Comparison of ENCODE assay signal across 15 cellular contexts in the genomic region with DNA sequence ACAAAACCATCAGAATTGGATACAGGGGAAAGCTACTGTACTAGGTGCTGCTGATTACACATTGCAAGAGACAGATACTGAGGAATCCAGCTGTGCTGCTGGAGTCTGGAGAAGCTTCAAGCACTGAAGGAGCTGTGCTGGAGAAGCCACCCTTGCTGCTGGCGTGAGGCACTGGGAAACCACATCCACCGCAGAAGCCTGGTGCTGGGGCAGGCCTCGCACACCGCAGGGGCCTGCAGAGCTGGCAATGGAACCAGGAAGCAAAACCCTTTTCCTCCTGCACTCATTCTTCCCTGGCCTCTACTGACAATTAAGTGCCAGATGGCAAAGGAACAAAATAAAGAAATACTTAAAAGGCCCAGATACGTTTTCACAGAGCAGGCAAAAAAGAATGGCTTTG.
DNase-seq lines count a peak whose midpoint lies in the region; ATAC-seq, FAIRE-seq and TF ChIP-seq lines count a peak whose summit lies in the region.
"Had no signal": no experiment of that assay in that cellular context is flagged by ENCODE, and none has a peak within 500 bp of the region (broad histone marks: within the 10 kb centered on the region; RNA-seq: fewer than 3 reads in every experiment).

No MANE protein-coding gene starts in this region.

- ATAC-seq in A549 (peak; percentile 19 to 40; a peak in 3 of 6 replicates), GM19023 (IDR thresholded peaks at IDR 0.05; ENCODE audit: unreplicated experiment) (peak; percentile 17), HG03354 (IDR thresholded peaks at IDR 0.05; ENCODE audit: poor library complexity, severe bottlenecking, unreplicated experiment) (no peak), HG03045 (IDR thresholded peaks at IDR 0.05; ENCODE audit: unreplicated experiment) (no peak)
- ATAC-seq: activated naive CD8-positive, alpha-beta T cell treated with anti-CD3 and anti-CD28 coated beads, Interleukin-2, amount 50 U/mL, for 24 hours; gastroesophageal sphincter had no signal

- intact Hi-C loops in activated CD4-positive, alpha-beta memory T cell treated with anti-CD3 and anti-CD28 coated beads for 36 hours (cut with micrococcal nuclease), result no loop called here

- TF ChIP-seq POLR2A in A549 (IDR thresholded peaks at IDR 0.05; ENCODE audit: low read length), result no peak

- no peak overlapping the region for H3K4me3 ChIP-seq in A549
- H3K4me3 ChIP-seq: gastroesophageal sphincter, left ventricle myocardium inferior had no signal

- POLR2A ChIA-PET in A549 (lab: Yijun Ruan, JAX), result no interaction called here
- POLR2A ChIA-PET in activated CD4-positive, alpha-beta memory T cell treated with anti-CD3 and anti-CD28 coated beads for 36 hours (lab: Charles Lee), result no interaction called here

- no peak for DNase-seq in A549 (ENCODE audit: low read depth in 1 of 2, low spot score in 1 of 2)
- DNase-seq in NCI-H1092 treated with DMSO at 0.1 percent for 48 hours (lab: John Stamatoyannopoulos, UW), result peak; percentile 8
- DNase-seq in activated CD4-positive, alpha-beta memory T cell treated with anti-CD3 and anti-CD28 coated beads for 36 hours, result peak; percentile 19
- no peak for DNase-seq in KG1 (lab: John Stamatoyannopoulos, UW)
- DNase-seq in NCI-H82 treated with DMSO at 0.1 percent for 48 hours (lab: John Stamatoyannopoulos, UW; ENCODE audit: unreplicated experiment), result no peak
- DNase-seq: activated naive CD8-positive, alpha-beta T cell treated with anti-CD3 and anti-CD28 coated beads, Interleukin-2, amount 50 U/mL, for 24 hours; left ventricle myocardium inferior; NCI-H1105 treated with DMSO at 0.1 percent for 48 hours; stimulated activated CD4-positive, alpha-beta T cell treated with anti-CD3 and anti-CD28 coated beads, Interleukin-12 subunit alpha, Interleukin-12 subunit beta, amount 100 ng/mL, for 4 hours; stimulated activated CD8-positive, alpha-beta memory T cell treated with anti-CD3 and anti-CD28 coated beads, Interleukin-4, amount 100 ng/mL, for 48 hours; T1000 had no signal

- WGBS in A549 (ENCODE audit: missing lambda C conversion rate), result 76% methylated on average over 5 of the region's 5 CpGs

- no peak for TF ChIP-seq RAD21 in A549 (conservative IDR thresholded peaks at IDR 0.05 in 1 of 2, IDR thresholded peaks at IDR 0.05 in 1 of 2)

- H3K9me3 ChIP-seq in A549, result no peaks in the 10 kb centered on the region

- no peaks in the 10 kb centered on the region for H3K9me3 Mint-ChIP-seq in activated CD4-positive, alpha-beta memory T cell treated with anti-CD3 and anti-CD28 coated beads for 36 hours
- H3K9me3 Mint-ChIP-seq: activated naive CD8-positive, alpha-beta T cell treated with anti-CD3 and anti-CD28 coated beads, Interleukin-2, amount 50 U/mL, for 24 hours had no signal

- CTCF ChIA-PET in A549 (lab: Yijun Ruan, JAX), result interaction anchor here (1.3 to 1.5 kb wide), 2 partner anchors 13 to 79 kb away, joined by 3 to 4 read pairs; no protein-coding TSS in a partner anchor
- CTCF ChIA-PET in activated CD4-positive, alpha-beta memory T cell treated with anti-CD3 and anti-CD28 coated beads for 36 hours (lab: Charles Lee), result interaction anchor here (1.1 kb wide), 1 partner anchor 79 kb away, joined by 5 read pairs; no protein-coding TSS in a partner anchor

- H3K27me3 Mint-ChIP-seq in activated CD4-positive, alpha-beta memory T cell treated with anti-CD3 and anti-CD28 coated beads for 36 hours, result no peaks in the 10 kb centered on the region
- H3K27me3 Mint-ChIP-seq: activated naive CD8-positive, alpha-beta T cell treated with anti-CD3 and anti-CD28 coated beads, Interleukin-2, amount 50 U/mL, for 24 hours had no signal

- H3K4me3 Mint-ChIP-seq in activated CD4-positive, alpha-beta memory T cell treated with anti-CD3 and anti-CD28 coated beads for 36 hours, result no peak overlapping the region
- H3K4me3 Mint-ChIP-seq: activated naive CD8-positive, alpha-beta T cell treated with anti-CD3 and anti-CD28 coated beads, Interleukin-2, amount 50 U/mL, for 24 hours had no signal

- H3K4me1 Mint-ChIP-seq in activated CD4-positive, alpha-beta memory T cell treated with anti-CD3 and anti-CD28 coated beads for 36 hours (ENCODE audit: low read depth), result peaks cover 8% of the 10 kb centered on the region

- H3K4me1 ChIP-seq in A549, result no peaks in the 10 kb centered on the region
- H3K4me1 ChIP-seq: gastroesophageal sphincter, left ventricle myocardium inferior had no signal

- H3K4me2 ChIP-seq in A549, result no peak overlapping the region

- no peak overlapping the region for H3K27ac ChIP-seq in A549
- H3K27ac ChIP-seq: gastroesophageal sphincter, left ventricle myocardium inferior had no signal

- no peak for FAIRE-seq in A549 (lab: Jason Lieb, UNC)

- TF ChIP-seq EP300 in A549 (IDR thresholded peaks at IDR 0.05), result no peak

- no peak for TF ChIP-seq CTCF in A549 (IDR thresholded peaks at IDR 0.05)

- no peak overlapping the region for H3K27ac Mint-ChIP-seq in activated CD4-positive, alpha-beta memory T cell treated with anti-CD3 and anti-CD28 coated beads for 36 hours
- H3K27ac Mint-ChIP-seq: activated naive CD8-positive, alpha-beta T cell treated with anti-CD3 and anti-CD28 coated beads, Interleukin-2, amount 50 U/mL, for 24 hours had no signal

- no peaks in the 10 kb centered on the region for H3K36me3 Mint-ChIP-seq in activated CD4-positive, alpha-beta memory T cell treated with anti-CD3 and anti-CD28 coated beads for 36 hours

TF ChIP-seq in A549, 52 proteins besides CTCF, POLR2A, EP300 and RAD21:
- TF ChIP-seq, protein P1, sequence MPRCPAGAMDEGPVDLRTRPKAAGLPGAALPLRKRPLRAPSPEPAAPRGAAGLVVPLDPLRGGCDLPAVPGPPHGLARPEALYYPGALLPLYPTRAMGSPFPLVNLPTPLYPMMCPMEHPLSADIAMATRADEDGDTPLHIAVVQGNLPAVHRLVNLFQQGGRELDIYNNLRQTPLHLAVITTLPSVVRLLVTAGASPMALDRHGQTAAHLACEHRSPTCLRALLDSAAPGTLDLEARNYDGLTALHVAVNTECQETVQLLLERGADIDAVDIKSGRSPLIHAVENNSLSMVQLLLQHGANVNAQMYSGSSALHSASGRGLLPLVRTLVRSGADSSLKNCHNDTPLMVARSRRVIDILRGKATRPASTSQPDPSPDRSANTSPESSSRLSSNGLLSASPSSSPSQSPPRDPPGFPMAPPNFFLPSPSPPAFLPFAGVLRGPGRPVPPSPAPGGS (IDR thresholded peaks at IDR 0.05), result no peak
- TF ChIP-seq TFCP2L1 (CRISPR knock-in tag; IDR thresholded peaks at IDR 0.05) (no peak), PHF8 (IDR thresholded peaks at IDR 0.05; ENCODE audit: borderline replicate concordance, low read depth) (no peak), MAFK (IDR thresholded peaks at IDR 0.05; ENCODE audit: partially characterized antibody) (no peak), JUN (IDR thresholded peaks at IDR 0.05) (no peak), POLR2AphosphoS2 (conservative IDR thresholded peaks at IDR 0.05; ENCODE audit: low read length) (no peak), EHF (CRISPR knock-in tag; IDR thresholded peaks at IDR 0.05) (no peak), KDM1A (IDR thresholded peaks at IDR 0.05; ENCODE audit: low read depth) (no peak)
- TF ChIP-seq, protein P2, sequence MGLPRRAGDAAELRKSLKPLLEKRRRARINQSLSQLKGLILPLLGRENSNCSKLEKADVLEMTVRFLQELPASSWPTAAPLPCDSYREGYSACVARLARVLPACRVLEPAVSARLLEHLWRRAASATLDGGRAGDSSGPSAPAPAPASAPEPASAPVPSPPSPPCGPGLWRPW (IDR thresholded peaks at IDR 0.05), result no peak

Comparison
In these comparisons a context has a peak if more than half of its experiments do, and no peak if none do; other contexts are left out.
1. ATAC-seq: peak in A549 (2 of 2) and GM19023 (single experiment); none in HG03354 (single experiment) and HG03045 (single experiment).
2. DNase-seq: peak in NCI-H1092 treated with DMSO at 0.1 percent for 48 hours (single experiment) and activated CD4-positive, alpha-beta memory T cell treated with anti-CD3 and anti-CD28 coated beads for 36 hours (single experiment); none in A549 (0 of 2), KG1 (single experiment) and NCI-H82 treated with DMSO at 0.1 percent for 48 hours (single experiment).